In genomic region chr1:73593379-73593778, GRCh38 we compare ENCODE assay signal across 10 cellular contexts.
A peak's percentile ranks its signal among the peaks of the same experiment; 100 is the strongest.
DNase-seq lines count a peak whose midpoint lies in the region; ATAC-seq, FAIRE-seq and TF ChIP-seq lines count a peak whose summit lies in the region.
"Had no signal": no experiment of that assay in that cellular context is flagged by ENCODE, and none has a peak within 500 bp of the region (broad histone marks: within the 10 kb centered on the region; RNA-seq: fewer than 3 reads in every experiment).

No MANE protein-coding gene starts in this region.

- DNase-seq in DMS53 treated with DMSO at 0.1 percent for 48 hours (lab: John Stamatoyannopoulos, UW; ENCODE audit: unreplicated experiment) (peak; percentile 93), NCI-H526 treated with DMSO at 0.1 percent for 48 hours (lab: John Stamatoyannopoulos, UW) (peak; percentile 35), H1 (ENCODE audit: low read depth in 1 of 2, low spot score in 2 of 2) (peak in 1 of 2 experiments; percentile 13), neuronal stem cell (ENCODE audit: low spot score) (no peak), Karpas-422 (no peak), G401 (ENCODE audit: low spot score) (no peak)
- DNase-seq in activated CD4-positive, alpha-beta T cell treated with anti-CD3 and anti-CD28 coated beads for 36 hours: no peak
- DNase-seq: testis had no signal

- no peak for TF ChIP-seq CTCF in H1 (IDR thresholded peaks at IDR 0.05; ENCODE audit: control extremely low read depth in 1 of 3, insufficient read depth in 1 of 3, low read depth in 1 of 3, low read length in 3 of 3)

- no peak overlapping the region for H3K27ac ChIP-seq in H1 (ENCODE audit: low read depth, low read length)
- no peak overlapping the region for H3K27ac ChIP-seq in neuronal stem cell (replicated peaks; ENCODE audit: low read length)
- no peak overlapping the region for H3K27ac ChIP-seq in Karpas-422 (ENCODE audit: low read length)
- H3K27ac ChIP-seq: testis had no signal

- peak overlapping the region; percentile 86 for H2AFZ ChIP-seq in H1 (ENCODE audit: low read length)
- peak overlapping the region; percentile 86 for H2AFZ ChIP-seq in neuronal stem cell (ENCODE audit: low read length)
- no peak overlapping the region for H2AFZ ChIP-seq in Karpas-422 (ENCODE audit: low read length)

- H3K9me2 ChIP-seq in Karpas-422 (replicated peaks; ENCODE audit: insufficient read depth, low read length): no peaks in the 10 kb centered on the region

- H3K36me3 Mint-ChIP-seq in activated CD4-positive, alpha-beta T cell treated with anti-CD3 and anti-CD28 coated beads for 36 hours (ENCODE audit: low read depth): no peaks in the 10 kb centered on the region

- H3K23ac ChIP-seq in H1 (ENCODE audit: insufficient read length) (no peak overlapping the region), neuronal stem cell (ENCODE audit: low read depth, low read length, poor library complexity) (no peak overlapping the region)

- no peak overlapping the region for H3K56ac ChIP-seq in H1 (replicated peaks; ENCODE audit: insufficient read length, low read depth, low read length)

- in situ Hi-C loops in G401 (cut with HindIII; ENCODE audit: low sequenced_read_pairs): no loop called here

- no peaks in the 10 kb centered on the region for H3K79me2 ChIP-seq in H1 (ENCODE audit: control insufficient read depth in 1 of 2, insufficient read depth in 2 of 2, low read length in 2 of 2)
- H3K79me2 ChIP-seq in Karpas-422 (ENCODE audit: low read length): no peaks in the 10 kb centered on the region

- CTCF ChIA-PET in H1 (lab: Charles Lee; ENCODE audit: partially characterized antibody): no interaction called here
- CTCF ChIA-PET in activated CD4-positive, alpha-beta T cell treated with anti-CD3 and anti-CD28 coated beads for 36 hours (lab: Charles Lee): interaction anchor here (0.6 kb wide), 1 partner anchor 18 kb away, joined by 3 read pairs; no protein-coding TSS in a partner anchor

- TF ChIP-seq POLR2A in H1 (IDR thresholded peaks at IDR 0.05; ENCODE audit: control extremely low read depth in 1 of 2, low read depth in 2 of 2, low read length in 2 of 2) (no peak), GM18505 (IDR thresholded peaks at IDR 0.05; ENCODE audit: borderline replicate concordance, extremely low read depth, insufficient read depth, insufficient read length) (no peak)

- no peak overlapping the region for H3K27ac Mint-ChIP-seq in activated CD4-positive, alpha-beta T cell treated with anti-CD3 and anti-CD28 coated beads for 36 hours

- H3K4me3 Mint-ChIP-seq in activated CD4-positive, alpha-beta T cell treated with anti-CD3 and anti-CD28 coated beads for 36 hours: no peak overlapping the region

- 0 out of 4 replicates have a peak, but pooled peaks cover 0 to under 1% of the 10 kb centered on the region in 2 experiments for H3K9me3 ChIP-seq in H1 (ENCODE audit: insufficient read depth in 2 of 2, low read depth in 1 of 2, low read length in 1 of 2)
- H3K9me3 ChIP-seq in neuronal stem cell (replicated peaks in 1 of 2; ENCODE audit: control insufficient read depth in 2 of 2, insufficient read depth in 1 of 2, low read depth in 1 of 2, low read length in 2 of 2): no peaks in the 10 kb centered on the region
- peaks cover 13% of the 10 kb centered on the region; the same call in 1 of the 2 replicates for H3K9me3 ChIP-seq in Karpas-422 (ENCODE audit: low read length)
- H3K9me3 ChIP-seq: testis had no signal

- H3K9ac ChIP-seq in H1 (replicated peaks in 1 of 4; ENCODE audit: extremely low read depth in 1 of 4, low read depth in 3 of 4, low read length in 3 of 4) (no peak overlapping the region; a peak in 1 of 7 replicates), neuronal stem cell (ENCODE audit: low read depth, low read length, poor library complexity) (no peak overlapping the region), Karpas-422 (ENCODE audit: low read length) (no peak overlapping the region)

- H3K27me3 Mint-ChIP-seq in activated CD4-positive, alpha-beta T cell treated with anti-CD3 and anti-CD28 coated beads for 36 hours: no peaks in the 10 kb centered on the region

- no peaks in the 10 kb centered on the region for H3K36me3 ChIP-seq in H1 (ENCODE audit: control insufficient read depth in 2 of 4, insufficient read depth in 4 of 4, low read length in 3 of 4)
- H3K36me3 ChIP-seq in neuronal stem cell (replicated peaks in 1 of 2; ENCODE audit: control insufficient read depth in 2 of 2, insufficient read depth in 2 of 2, low read length in 2 of 2): no peaks in the 10 kb centered on the region
- H3K36me3 ChIP-seq in Karpas-422 (ENCODE audit: insufficient read depth, low read length): no peaks in the 10 kb centered on the region

- 72% methylated on average over 3 of the region's 3 CpGs; no CpG with 5 or more reads in 1 of the 2 experiments for WGBS in H1 (ENCODE audit: extremely low coverage in 1 of 2, insufficient coverage in 1 of 2, insufficient read length in 1 of 2, insufficient replicate concordance in 2 of 2, low coverage in 1 of 2, low lambda C conversion rate in 2 of 2, missing lambda C conversion rate in 1 of 2), 2 experiments
- WGBS in neuronal stem cell (ENCODE audit: extremely low coverage in 2 of 2, insufficient read length in 2 of 2, insufficient replicate concordance in 1 of 2), 2 donors: no CpG with 5 or more reads among the region's 3 CpGs

- H4K91ac ChIP-seq in H1 (replicated peaks; ENCODE audit: insufficient read length, low read length) (no peak overlapping the region), neuronal stem cell (ENCODE audit: low read depth, low read length, poor library complexity) (no peak overlapping the region)

- H2BK20ac ChIP-seq in H1 (ENCODE audit: low read length): peak overlapping the region; percentile 13; the same call in 1 of the 2 replicates

- H3K4me1 ChIP-seq in H1 (replicated peaks in 1 of 4; ENCODE audit: control insufficient read depth in 3 of 4, insufficient read depth in 4 of 4, low read length in 3 of 4) (no peaks in the 10 kb centered on the region), neuronal stem cell (ENCODE audit: control insufficient read depth in 2 of 2, insufficient read depth in 1 of 2, low read depth in 1 of 2, low read length in 2 of 2) (peaks cover 2 to 12% of the 10 kb centered on the region in 2 donors), Karpas-422 (ENCODE audit: low read length) (no peaks in the 10 kb centered on the region)
- H3K4me1 ChIP-seq: testis had no signal

- no peaks in the 10 kb centered on the region for H3K79me1 ChIP-seq in H1 (ENCODE audit: low read depth, low read length)
- H3K79me1 ChIP-seq in neuronal stem cell (ENCODE audit: low read depth, low read length): no peaks in the 10 kb centered on the region

- ATAC-seq in GM18505 (IDR thresholded peaks at IDR 0.05; ENCODE audit: unreplicated experiment): no peak
- no peak for ATAC-seq in activated CD4-positive, alpha-beta T cell treated with anti-CD3 and anti-CD28 coated beads for 36 hours

- POLR2A ChIA-PET in H1 (lab: Charles Lee; ENCODE audit: partially characterized antibody): no interaction called here
- POLR2A ChIA-PET in activated CD4-positive, alpha-beta T cell treated with anti-CD3 and anti-CD28 coated beads for 36 hours (lab: Charles Lee): no interaction called here

- intact Hi-C loops in activated CD4-positive, alpha-beta T cell treated with anti-CD3 and anti-CD28 coated beads for 36 hours (cut with DNase I, micrococcal nuclease): no loop called here

- no peak overlapping the region for H3K4me2 ChIP-seq in H1 (ENCODE audit: insufficient read depth in 1 of 2, low read depth in 2 of 2, low read length in 2 of 2)
- no peak overlapping the region for H3K4me2 ChIP-seq in neuronal stem cell (ENCODE audit: insufficient read depth, low read length, poor library complexity, severe bottlenecking)
- H3K4me2 ChIP-seq in Karpas-422 (ENCODE audit: low read depth, low read length, poor library complexity, severe bottlenecking): no peak overlapping the region

- H3K4me3 ChIP-seq in H1 (ENCODE audit: extremely low read depth in 1 of 4, insufficient read depth in 2 of 4, low read depth in 3 of 4, low read length in 4 of 4): no peak overlapping the region
- no peak overlapping the region for H3K4me3 ChIP-seq in neuronal stem cell (ENCODE audit: low read length in 2 of 2)
- no peak overlapping the region for H3K4me3 ChIP-seq in Karpas-422 (ENCODE audit: low read length)
- H3K4me3 ChIP-seq: testis had no signal

- no peak overlapping the region for H3K18ac ChIP-seq in H1 (ENCODE audit: extremely low read depth, low read length)
- no peak overlapping the region for H3K18ac ChIP-seq in neuronal stem cell (ENCODE audit: low read length)

- H2BK15ac ChIP-seq in H1 (ENCODE audit: low read length) (no peak overlapping the region), neuronal stem cell (ENCODE audit: low read length) (no peak overlapping the region)

- H4K8ac ChIP-seq in H1 (ENCODE audit: extremely low read depth, insufficient read depth, low read length): no peak overlapping the region
- H4K8ac ChIP-seq in neuronal stem cell (ENCODE audit: low read depth, low read length): no peak overlapping the region

- H2BK12ac ChIP-seq in H1 (ENCODE audit: low read depth, low read length): no peak overlapping the region; the same call in 1 of the 2 replicates
- no peak overlapping the region for H2BK12ac ChIP-seq in neuronal stem cell (ENCODE audit: low read length)

- H3K9me3 Mint-ChIP-seq in activated CD4-positive, alpha-beta T cell treated with anti-CD3 and anti-CD28 coated beads for 36 hours (ENCODE audit: low read depth): peaks cover 3% of the 10 kb centered on the region

- H3K14ac ChIP-seq in H1 (ENCODE audit: insufficient read length): no peak overlapping the region
- H3K14ac ChIP-seq in neuronal stem cell (ENCODE audit: low read length): no peak overlapping the region

- no peaks in the 10 kb centered on the region for H3K23me2 ChIP-seq in H1 (ENCODE audit: low read depth, low read length)

- TF ChIP-seq EP300 in H1 (IDR thresholded peaks at IDR 0.05; ENCODE audit: borderline replicate concordance in 1 of 2, low read depth in 2 of 2, low read length in 2 of 2): no peak

- no peaks in the 10 kb centered on the region for H3K4me1 Mint-ChIP-seq in activated CD4-positive, alpha-beta T cell treated with anti-CD3 and anti-CD28 coated beads for 36 hours

- H4K20me1 ChIP-seq in H1 (replicated peaks in 1 of 2; ENCODE audit: control insufficient read depth in 1 of 2, insufficient read depth in 2 of 2, low read length in 2 of 2): no peaks in the 10 kb centered on the region
- H4K20me1 ChIP-seq in Karpas-422 (ENCODE audit: insufficient read depth, low read depth, low read length): no peaks in the 10 kb centered on the region

- no peak for FAIRE-seq in H1 (lab: Jason Lieb, UNC)
- FAIRE-seq: GM12891 had no signal

- H3K4ac ChIP-seq in H1 (replicated peaks; ENCODE audit: insufficient read length, low read depth, low read length): no peak overlapping the region
- no peak overlapping the region for H3K4ac ChIP-seq in neuronal stem cell (ENCODE audit: low read length)

- H2BK120ac ChIP-seq in H1 (replicated peaks; ENCODE audit: low read depth, low read length): peak overlapping the region; percentile 60
- no peak overlapping the region for H2BK120ac ChIP-seq in neuronal stem cell (ENCODE audit: low read depth, low read length)

- no peak overlapping the region for H2AK5ac ChIP-seq in H1 (ENCODE audit: low read depth, low read length)
- H2AK5ac ChIP-seq in neuronal stem cell (ENCODE audit: low read depth, low read length): no peak overlapping the region

- 0 out of 2 replicates have a peak overlapping the region, but pooled peaks have one; percentile 44 for H2BK5ac ChIP-seq in H1 (ENCODE audit: low read depth, low read length)
- H2BK5ac ChIP-seq in neuronal stem cell (ENCODE audit: low read length): no peak overlapping the region

- no peak for TF ChIP-seq RAD21 in H1 (IDR thresholded peaks at IDR 0.05 in 1 of 2, conservative IDR thresholded peaks at IDR 0.05 in 1 of 2; ENCODE audit: low read depth in 2 of 2, low read length in 2 of 2)

- H3K27me3 ChIP-seq in H1 (replicated peaks in 1 of 4; ENCODE audit: control insufficient read depth in 3 of 4, extremely low read depth in 1 of 4, insufficient read depth in 3 of 4, low read length in 3 of 4) (no peaks in the 10 kb centered on the region), neuronal stem cell (ENCODE audit: control insufficient read depth in 3 of 3, insufficient read depth in 3 of 3, low read depth in 1 of 3, low read length in 3 of 3) (no peaks in the 10 kb centered on the region), Karpas-422 (ENCODE audit: low read length) (no peaks in the 10 kb centered on the region)
- H3K27me3 ChIP-seq: testis had no signal

- H4K5ac ChIP-seq in H1 (ENCODE audit: insufficient read length, low read depth, low read length): no peak overlapping the region

Comparison
In these comparisons a context has a peak if more than half of its experiments do, and no peak if none do; other contexts are left out.
1. DNase-seq: peak in DMS53 treated with DMSO at 0.1 percent for 48 hours (single experiment) and NCI-H526 treated with DMSO at 0.1 percent for 48 hours (single experiment); none in neuronal stem cell (single experiment), activated CD4-positive, alpha-beta T cell treated with anti-CD3 and anti-CD28 coated beads for 36 hours (single experiment), Karpas-422 (single experiment) and G401 (single experiment).